Comparison of ENCODE assay signal across 1 cellular context in genomic region chr1:46197551-46198025, GRCh38.
TF ChIP-seq lines count a peak whose summit lies in the region.

No MANE protein-coding gene starts in this region.

TF ChIP-seq in SK-N-SH, 30 proteins besides CTCF, POLR2A, EP300 and RAD21 (continued from another document):
- no peak for TF ChIP-seq REST (IDR thresholded peaks at IDR 0.05; ENCODE audit: low read depth, low read length)
- no peak for TF ChIP-seq RXRA (IDR thresholded peaks at IDR 0.05; ENCODE audit: borderline replicate concordance, low read depth)
- TF ChIP-seq TAF1 (IDR thresholded peaks at IDR 0.05; ENCODE audit: borderline replicate concordance, low read depth, low read length), result no peak
TF ChIP-seq in SK-N-SH: peak in this region for 1.
